In the genomic region with DNA sequence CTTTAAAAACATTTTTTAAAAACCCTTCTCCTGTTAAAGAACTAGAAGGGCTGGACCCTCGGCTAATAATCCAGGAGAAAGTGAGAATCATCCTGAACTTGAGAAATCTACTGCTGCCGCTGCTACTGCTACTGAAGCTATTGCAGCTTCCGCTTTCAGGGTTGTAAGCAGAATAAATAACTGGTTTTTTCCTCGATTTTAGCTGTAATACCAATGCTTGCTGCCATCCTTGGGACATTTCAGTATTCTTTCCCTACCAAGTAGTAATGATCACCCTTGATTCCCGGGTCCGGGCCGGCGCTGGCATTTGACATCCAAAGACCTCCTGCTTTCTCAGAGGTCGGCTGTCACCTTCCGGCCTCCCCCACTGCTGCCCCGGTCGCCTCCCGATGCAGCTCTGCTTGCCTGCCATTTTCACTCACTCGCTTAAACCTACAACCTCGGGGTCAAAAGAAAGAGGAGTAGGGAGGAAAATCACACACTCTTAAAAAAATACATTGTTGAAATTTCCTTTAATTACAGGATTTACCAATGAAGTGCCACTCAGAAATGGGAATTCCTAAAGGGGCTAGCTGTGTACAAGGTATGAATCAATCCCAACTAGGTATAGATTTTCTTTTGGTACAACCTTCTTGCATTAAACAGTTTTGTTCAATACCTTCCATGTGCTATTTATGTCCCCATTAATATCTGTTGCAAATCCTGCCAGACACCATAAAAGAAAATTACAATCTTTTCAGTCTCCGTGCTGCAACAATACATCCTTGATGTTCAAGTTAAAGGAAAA, we compare ENCODE assay signal across 1 cellular context.
TF ChIP-seq lines count a peak whose summit lies in the region.

No MANE protein-coding gene starts in this region.

TF ChIP-seq in GM12878, 131 proteins besides CTCF, POLR2A, EP300 and RAD21 (continued from another document):
- TF ChIP-seq SPI1 (IDR thresholded peaks at IDR 0.05; ENCODE audit: borderline replicate concordance, insufficient read depth, low read depth, low read length), result 0 out of 2 replicates have a peak, but pooled peaks have one; percentile 4
- TF ChIP-seq, protein P1, sequence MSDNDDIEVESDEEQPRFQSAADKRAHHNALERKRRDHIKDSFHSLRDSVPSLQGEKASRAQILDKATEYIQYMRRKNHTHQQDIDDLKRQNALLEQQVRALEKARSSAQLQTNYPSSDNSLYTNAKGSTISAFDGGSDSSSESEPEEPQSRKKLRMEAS (IDR thresholded peaks at IDR 0.05; ENCODE audit: low read depth, low read length), result no peak
